Comparison of ENCODE assay signal across 9 cellular contexts in genomic region chr7:668139-668871, GRCh38. TPM values are rescaled to one million over a fixed set of nuclear protein-coding genes. Genes with fewer than 3 reads are reported as not detected.
DNase-seq lines count a peak whose midpoint lies in the region; ATAC-seq and TF ChIP-seq lines count a peak whose summit lies in the region.
"Had no signal": no experiment of that assay in that cellular context is flagged by ENCODE, and none has a peak within 500 bp of the region (broad histone marks: within the 10 kb centered on the region; RNA-seq: fewer than 3 reads in every experiment).

No MANE protein-coding gene starts in this region.

- H3K9me3 Mint-ChIP-seq in natural killer cell = peaks cover 3% of the 10 kb centered on the region in 2 donors

- DNase-seq in BJ (ENCODE audit: low read depth) (peak; percentile 62), adipocyte (ENCODE audit: low read depth) (peak; percentile 70), cardiac septum (ENCODE audit: low spot score) (peak; percentile 49), prostate gland (ENCODE audit: low spot score) (peak; percentile 81), GOT3 (lab: John Stamatoyannopoulos, UW) (no peak), natural killer cell (no peak)
- no peak for DNase-seq in stimulated activated CD4-positive, alpha-beta T cell treated with anti-CD3 and anti-CD28 coated beads, Interleukin-15, amount 100 ng/mL, for 24 hours

- POLR2A ChIA-PET in BJ (lab: Charles Lee) = no interaction called here

- no peaks in the 10 kb centered on the region for H3K36me3 ChIP-seq in BJ (ENCODE audit: control insufficient read depth, insufficient read depth, low read length)
- H3K36me3 ChIP-seq in adipocyte (ENCODE audit: control insufficient read depth, insufficient read depth, low read length, severe bottlenecking) = no peaks in the 10 kb centered on the region
- no peaks in the 10 kb centered on the region for H3K36me3 ChIP-seq in prostate gland

- TF ChIP-seq CTCF in BJ (IDR thresholded peaks at IDR 0.05; ENCODE audit: insufficient read depth, low read depth, low read length) (no peak), prostate gland (IDR thresholded peaks at IDR 0.05) (no peak), natural killer cell (IDR thresholded peaks at IDR 0.05) (no peak)

- H3K27me3 ChIP-seq in BJ (ENCODE audit: control insufficient read depth, insufficient read depth, low read length) (no peaks in the 10 kb centered on the region), adipocyte (replicated peaks; ENCODE audit: control insufficient read depth, insufficient read depth, low read length) (no peaks in the 10 kb centered on the region), prostate gland (replicated peaks; ENCODE audit: insufficient read depth) (no peaks in the 10 kb centered on the region)

- H3K4me1 ChIP-seq in adipocyte (ENCODE audit: control insufficient read depth, insufficient read depth, low read length) (peaks cover 20% of the 10 kb centered on the region), prostate gland (replicated peaks) (peaks cover 5% of the 10 kb centered on the region)

- ATAC-seq in HG02798 (IDR thresholded peaks at IDR 0.05; ENCODE audit: poor library complexity, unreplicated experiment) = no peak
- ATAC-seq in natural killer cell = no peak

- no peaks in the 10 kb centered on the region for H3K9me3 ChIP-seq in adipocyte (ENCODE audit: control insufficient read depth, low read length)
- H3K9me3 ChIP-seq in prostate gland = no peaks in the 10 kb centered on the region

- H3K36me3 Mint-ChIP-seq in natural killer cell = peaks cover 6% of the 10 kb centered on the region

- H3K4me3 Mint-ChIP-seq in natural killer cell = no peak overlapping the region
- H3K4me3 Mint-ChIP-seq: mesothelial cell of epicardium had no signal

- CTCF ChIA-PET in BJ (lab: Yijun Ruan, JAX) = interaction anchor here (1.1 to 1.4 kb wide), 2 partner anchors 32 to 60 kb away, joined by 3 to 4 read pairs; no protein-coding TSS in a partner anchor

- H3K27ac Mint-ChIP-seq in natural killer cell = no peak overlapping the region
- H3K27ac Mint-ChIP-seq: mesothelial cell of epicardium had no signal

- peak overlapping the region; percentile 38 to 60 for H3K27ac ChIP-seq in prostate gland

- H3K27me3 Mint-ChIP-seq in natural killer cell (ENCODE audit: low read depth in 2 of 2) = no peaks in the 10 kb centered on the region

- intact Hi-C loops in cardiac septum (cut with DNase I) (loop anchor here (5.0 kb wide), 2 partner anchors 59 to 104 kb away; partner anchors contain the start of genes DNAAF5 and PRKAR1B), prostate gland (cut with DNase I) (no loop called here), natural killer cell (cut with micrococcal nuclease) (no loop called here)

- no peak for TF ChIP-seq POLR2A in prostate gland (IDR thresholded peaks at IDR 0.05)

- H3K4me1 Mint-ChIP-seq in natural killer cell = peaks cover 0 to 6% of the 10 kb centered on the region in 2 donors
- H3K4me1 Mint-ChIP-seq: mesothelial cell of epicardium had no signal

- no peak overlapping the region for H3K4me3 ChIP-seq in BJ (ENCODE audit: low read depth, low read length)
- H3K4me3 ChIP-seq in adipocyte (ENCODE audit: low read length) = peak overlapping the region; percentile 57
- no peak overlapping the region for H3K4me3 ChIP-seq in prostate gland

- H3K9ac ChIP-seq in adipocyte (ENCODE audit: low read length) = peak overlapping the region; percentile 35

- WGBS in prostate gland = 9% methylated on average over 15 of the region's 15 CpGs

RNA-seq across cellular contexts. Expression of gene DNAAF5, which starts 58.2 kb away (rescaled TPM):
- 11.1 and 27.0 TPM in 2 replicates for polyA plus RNA-seq in BJ (2011; rRNA removed)
- 17.7 and 18.1 TPM in 2 replicates for polyA minus RNA-seq in BJ (2011; rRNA and poly(A)+ RNA removed)
- 22.1 TPM for total RNA-seq in cardiac septum
- total RNA-seq in prostate gland = 10 to 100 TPM; 30.8 to 52.0 TPM
- total RNA-seq in natural killer cell = 10 to 100 TPM in 2 of 3 donors, 1 to 10 TPM in 1; 6.7 to 10.3 (median 10.3) TPM

RNA-seq across cellular contexts. Expression of gene PRKAR1B, which starts 58.8 kb away (rescaled TPM):
- polyA plus RNA-seq in BJ (2011; rRNA removed) = 7.3 and 7.4 TPM in 2 replicates
- polyA minus RNA-seq in BJ (2011; rRNA and poly(A)+ RNA removed) = 7.2 and 9.1 TPM in 2 replicates
- 13.5 TPM for total RNA-seq in cardiac septum
- 10 to 100 TPM; 20.2 to 44.8 TPM for total RNA-seq in prostate gland
- total RNA-seq in natural killer cell = 1 to 10 TPM; 2.4 to 3.8 (median 3.0) TPM

Comparison
In these comparisons a context has a peak if more than half of its experiments do, and no peak if none do; other contexts are left out.
1. DNase-seq: peak in BJ (single experiment), adipocyte (single experiment), cardiac septum (single experiment) and prostate gland (single experiment); none in stimulated activated CD4-positive, alpha-beta T cell treated with anti-CD3 and anti-CD28 coated beads, Interleukin-15, amount 100 ng/mL, for 24 hours (single experiment), GOT3 (single experiment) and natural killer cell (single experiment).